Comparison of ENCODE assay signal across 8 cellular contexts in genomic region chr20:48769111-48769879, GRCh38. TPM values are rescaled to one million over a fixed set of nuclear protein-coding genes. Genes with fewer than 3 reads are reported as not detected.
DNase-seq lines count a peak whose midpoint lies in the region; ATAC-seq, FAIRE-seq and TF ChIP-seq lines count a peak whose summit lies in the region.

No MANE protein-coding gene starts in this region.

- H3K4me3 Mint-ChIP-seq in T-helper 17 cell, result peak overlapping the region; percentile 72
- peak overlapping the region; percentile 66 for H3K4me3 Mint-ChIP-seq in activated naive CD8-positive, alpha-beta T cell treated with anti-CD3 and anti-CD28 coated beads, Interleukin-2, amount 10 ng/mL, durations not matched to agents 7 days and 5 days

- FAIRE-seq in GM12892 (lab: Jason Lieb, UNC), result peak; percentile 53

- ATAC-seq in T-helper 17 cell (peak; percentile 88), GM19397 (IDR thresholded peaks at IDR 0.05; ENCODE audit: unreplicated experiment) (no peak), HG02870 (IDR thresholded peaks at IDR 0.05; ENCODE audit: unreplicated experiment) (no peak)
- ATAC-seq in activated naive CD8-positive, alpha-beta T cell treated with anti-CD3 and anti-CD28 coated beads, Interleukin-2, amount 10 ng/mL, durations not matched to agents 7 days and 5 days (ENCODE audit: low read depth), result peak; percentile 89

- H3K27ac Mint-ChIP-seq in T-helper 17 cell, result peak overlapping the region; percentile 99
- H3K27ac Mint-ChIP-seq in activated naive CD8-positive, alpha-beta T cell treated with anti-CD3 and anti-CD28 coated beads, Interleukin-2, amount 10 ng/mL, durations not matched to agents 7 days and 5 days, result peak overlapping the region; percentile 95

- no peaks in the 10 kb centered on the region for H3K27me3 Mint-ChIP-seq in T-helper 17 cell
- no peaks in the 10 kb centered on the region for H3K27me3 Mint-ChIP-seq in activated naive CD8-positive, alpha-beta T cell treated with anti-CD3 and anti-CD28 coated beads, Interleukin-2, amount 10 ng/mL, durations not matched to agents 7 days and 5 days

- H3K9me3 Mint-ChIP-seq in activated naive CD8-positive, alpha-beta T cell treated with anti-CD3 and anti-CD28 coated beads, Interleukin-2, amount 10 ng/mL, durations not matched to agents 7 days and 5 days, result no peaks in the 10 kb centered on the region

- no peak for DNase-seq in GM12892 (ENCODE audit: insufficient read length)
- DNase-seq in T-helper 17 cell, result peak; percentile 42 to 76 (median 62)
- peak; percentile 77 for DNase-seq in activated naive CD8-positive, alpha-beta T cell treated with anti-CD3 and anti-CD28 coated beads, Interleukin-2, amount 10 ng/mL, durations not matched to agents 7 days and 5 days
- DNase-seq in stimulated activated CD4-positive, alpha-beta T cell treated with anti-CD3 and anti-CD28 coated beads, Interleukin-12 subunit alpha, Interleukin-12 subunit beta, amount 100 ng/mL, for 48 hours (ENCODE audit: low read depth in 2 of 3, low spot score in 1 of 3), result peak; percentile 84 to 91 (median 89)
- DNase-seq in NCI-H1694 treated with DMSO at 0.1 percent for 48 hours (lab: John Stamatoyannopoulos, UW), result no peak
- DNase-seq in NCI-H345 treated with DMSO at 0.1 percent for 48 hours (lab: John Stamatoyannopoulos, UW; ENCODE audit: unreplicated experiment), result no peak

- H3K4me1 Mint-ChIP-seq in T-helper 17 cell, result peaks cover 67% of the 10 kb centered on the region
- H3K4me1 Mint-ChIP-seq in activated naive CD8-positive, alpha-beta T cell treated with anti-CD3 and anti-CD28 coated beads, Interleukin-2, amount 10 ng/mL, durations not matched to agents 7 days and 5 days, result peaks cover 77% of the 10 kb centered on the region

- TF ChIP-seq POLR2A in GM12892 (IDR thresholded peaks at IDR 0.05; ENCODE audit: low read depth, low read length), result no peak

- peaks cover 3% of the 10 kb centered on the region for H3K36me3 Mint-ChIP-seq in T-helper 17 cell (ENCODE audit: low read depth)
- H3K36me3 Mint-ChIP-seq in activated naive CD8-positive, alpha-beta T cell treated with anti-CD3 and anti-CD28 coated beads, Interleukin-2, amount 10 ng/mL, durations not matched to agents 7 days and 5 days, result peaks cover 39% of the 10 kb centered on the region

- POLR2A ChIA-PET in activated naive CD8-positive, alpha-beta T cell treated with anti-CD3 and anti-CD28 coated beads, Interleukin-2, amount 10 ng/mL, durations not matched to agents 7 days and 5 days (lab: Charles Lee), result interaction anchor here (0.7 to 1.8 kb wide), 7 partner anchors 15 to 57 kb away, joined by 3 to 10 read pairs (median 4); no protein-coding TSS in a partner anchor

- H3K9me3 ChIP-seq in T-helper 17 cell (ENCODE audit: control insufficient read depth, low read length, poor library complexity, severe bottlenecking), result no peaks in the 10 kb centered on the region

RNA-seq across cellular contexts. Expression of gene PREX1, which starts 58.5 kb away (rescaled TPM):
- 46.2 TPM for polyA plus RNA-seq in GM12892 (2012; ENCODE audit: missing spikeins)
- total RNA-seq in T-helper 17 cell, result 100 to 1,000 TPM; 188 to 200 TPM
- 100 to 1,000 TPM; 142 to 147 TPM for total RNA-seq in activated naive CD8-positive, alpha-beta T cell treated with anti-CD3 and anti-CD28 coated beads, Interleukin-2, amount 10 ng/mL, durations not matched to agents 7 days and 5 days

Comparison
In these comparisons a context has a peak if more than half of its experiments do, and no peak if none do; other contexts are left out.
1. DNase-seq: peak in T-helper 17 cell (3 of 3), activated naive CD8-positive, alpha-beta T cell treated with anti-CD3 and anti-CD28 coated beads, Interleukin-2, amount 10 ng/mL, durations not matched to agents 7 days and 5 days (single experiment) and stimulated activated CD4-positive, alpha-beta T cell treated with anti-CD3 and anti-CD28 coated beads, Interleukin-12 subunit alpha, Interleukin-12 subunit beta, amount 100 ng/mL, for 48 hours (3 of 3); none in GM12892 (single experiment), NCI-H1694 treated with DMSO at 0.1 percent for 48 hours (single experiment) and NCI-H345 treated with DMSO at 0.1 percent for 48 hours (single experiment).
2. ATAC-seq: peak in T-helper 17 cell (single experiment) and activated naive CD8-positive, alpha-beta T cell treated with anti-CD3 and anti-CD28 coated beads, Interleukin-2, amount 10 ng/mL, durations not matched to agents 7 days and 5 days (single experiment); none in GM19397 (single experiment) and HG02870 (single experiment).